In the genomic region with DNA sequence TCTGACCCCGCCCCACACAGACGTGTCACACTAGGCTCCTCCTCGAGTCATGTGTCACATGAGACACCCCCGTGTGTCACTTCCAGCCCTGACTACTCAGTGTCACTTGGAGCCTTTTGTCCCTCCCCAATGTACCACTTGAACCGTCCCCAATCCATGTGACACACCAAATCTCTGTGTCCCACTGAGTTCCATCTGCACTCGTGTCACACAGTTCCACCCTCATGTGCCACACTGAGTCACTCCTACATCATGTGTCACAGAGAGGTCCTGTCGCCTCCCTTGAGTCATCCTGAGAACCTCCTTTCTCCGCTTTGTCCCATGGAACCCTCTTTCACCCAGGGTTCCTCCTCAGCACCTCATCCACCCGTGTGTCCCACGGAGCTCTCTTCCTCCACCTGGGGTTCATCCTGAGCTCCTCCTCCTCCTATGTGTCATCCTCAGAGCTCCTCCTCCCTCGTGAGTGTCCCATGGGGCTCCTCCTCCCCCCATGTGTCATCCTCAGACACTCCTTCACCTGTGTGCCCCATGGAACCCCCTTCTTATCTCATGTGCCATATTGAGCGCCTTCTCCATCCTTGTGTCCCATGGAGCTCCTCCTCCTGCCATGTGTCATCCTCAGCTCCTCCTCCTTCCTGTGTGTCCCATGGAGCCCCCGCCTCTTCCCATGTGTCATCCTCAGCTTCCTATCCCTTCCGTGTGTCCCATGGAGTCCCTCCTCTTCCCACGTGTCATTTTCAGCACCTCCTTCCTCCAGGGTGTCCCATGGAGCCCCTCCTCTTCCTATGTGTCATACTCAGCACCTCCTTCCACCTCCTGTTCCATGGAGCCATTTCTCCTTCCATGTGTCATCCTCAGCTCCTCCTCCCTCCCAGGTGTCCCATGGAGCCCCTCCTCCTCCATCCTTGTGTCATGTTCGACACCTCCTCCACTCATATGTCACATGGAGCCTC, we compare ENCODE assay signal across 1 cellular context.
TF ChIP-seq lines count a peak whose summit lies in the region.

No MANE protein-coding gene starts in this region.

TF ChIP-seq in GM12878, 131 proteins besides CTCF, POLR2A, EP300 and RAD21 (continued from another document):
- TF ChIP-seq HSF1 (IDR thresholded peaks at IDR 0.05; ENCODE audit: low read depth, low read length) = no peak
- no peak for TF ChIP-seq RELA (IDR thresholded peaks at IDR 0.05; ENCODE audit: borderline replicate concordance, partially characterized antibody)
- peak; percentile 94 for TF ChIP-seq BCL3 (IDR thresholded peaks at IDR 0.05; ENCODE audit: borderline replicate concordance, insufficient read depth, low read depth, low read length, poor library complexity, severe bottlenecking)
